ENCODE assay signal across 23 cellular contexts in genomic region chr4:83556836-83557235, GRCh38. TPM values are rescaled to one million over a fixed set of nuclear protein-coding genes. Genes with fewer than 3 reads are reported as not detected.
DNase-seq lines count a peak whose midpoint lies in the region; TF ChIP-seq lines count a peak whose summit lies in the region.
"Had no signal": no experiment of that assay in that cellular context is flagged by ENCODE, and none has a peak within 500 bp of the region (broad histone marks: within the 10 kb centered on the region; RNA-seq: fewer than 3 reads in every experiment).

No MANE protein-coding gene starts in this region.

- TF ChIP-seq CTCF in CD14-positive monocyte (IDR thresholded peaks at IDR 0.05) (no peak), fibroblast of mammary gland (conservative IDR thresholded peaks at IDR 0.05; ENCODE audit: control insufficient read depth, insufficient read depth, low read depth, low read length) (no peak), thyroid gland (IDR thresholded peaks at IDR 0.05) (no peak)

- H3K9me3 ChIP-seq in BLaER1 treated with 17β-estradiol and CSF1 and Interleukin-3, amounts not matched to agents 10 nM and 100 nM (replicated peaks in 1 of 11), result no peaks in the 10 kb centered on the region
- H3K9me3 ChIP-seq in thyroid gland, result no peaks in the 10 kb centered on the region
- H3K9me3 ChIP-seq: SK-N-SH had no signal

- no peak for TF ChIP-seq POLR2A in thyroid gland (IDR thresholded peaks at IDR 0.05)

- no peaks in the 10 kb centered on the region for H3K27me3 ChIP-seq in BLaER1 treated with 17β-estradiol and CSF1 and Interleukin-3, amounts not matched to agents 10 nM and 100 nM
- H3K27me3 ChIP-seq in thyroid gland, result no peaks in the 10 kb centered on the region

- H3K4me1 Mint-ChIP-seq in CD14-positive monocyte, result peaks cover 93% of the 10 kb centered on the region
- H3K4me1 Mint-ChIP-seq: IgD-negative memory B cell had no signal

- peaks cover 29 to 35% of the 10 kb centered on the region in 2 donors for H3K36me3 Mint-ChIP-seq in CD14-positive monocyte
- H3K36me3 Mint-ChIP-seq: IgD-negative memory B cell had no signal

- 92 to 96% methylated on average over 1 of the region's 1 CpG for WGBS in thyroid gland, 2 donors

- peak overlapping the region in 6 of 11 experiments; percentile 32 to 91 (median 76); a peak in 12 of 22 replicates for H3K4me2 ChIP-seq in BLaER1 treated with 17β-estradiol and CSF1 and Interleukin-3, amounts not matched to agents 10 nM and 100 nM
- H3K4me2 ChIP-seq: SK-N-SH had no signal

- H3K27ac Mint-ChIP-seq in CD14-positive monocyte, result peak overlapping the region; percentile 90 to 95 (median 93)
- H3K27ac Mint-ChIP-seq: H9 had no signal

- peak overlapping the region in 6 of 11 experiments; percentile 29 to 83 (median 66); a peak in 11 of 22 replicates for H3K27ac ChIP-seq in BLaER1 treated with 17β-estradiol and CSF1 and Interleukin-3, amounts not matched to agents 10 nM and 100 nM
- H3K27ac ChIP-seq in thyroid gland, result peak overlapping the region in 1 of 3 donors; percentile 53
- H3K27ac ChIP-seq: C4-2B had no signal

- intact Hi-C loops in CD14-positive monocyte (cut with micrococcal nuclease) (no loop called here), thyroid gland (cut with DNase I) (no loop called here)

- no peaks in the 10 kb centered on the region for H3K9me3 Mint-ChIP-seq in CD14-positive monocyte
- H3K9me3 Mint-ChIP-seq: H9, IgD-negative memory B cell had no signal

- no peak overlapping the region for H3K4me3 Mint-ChIP-seq in CD14-positive monocyte
- H3K4me3 Mint-ChIP-seq: H9, IgD-negative memory B cell had no signal

- H3K36me3 ChIP-seq in BLaER1 treated with 17β-estradiol and CSF1 and Interleukin-3, amounts not matched to agents 10 nM and 100 nM, result peaks cover 0 to 20% (median 0%) of the 10 kb centered on the region in 11 experiments; a peak in 5 of 22 replicates
- H3K36me3 ChIP-seq in thyroid gland, result no peaks in the 10 kb centered on the region

- DNase-seq in CD14-positive monocyte (ENCODE audit: low spot score) (no peak), fibroblast of mammary gland (ENCODE audit: low read depth) (peak; percentile 22), OCI-M1 (lab: John Stamatoyannopoulos, UW) (no peak), thyroid gland (no peak)
- DNase-seq in effector CD4-positive, alpha-beta T cell, result no peak
- DNase-seq: ACHN, DMS 273 treated with DMSO at 0.1 percent for 48 hours, DND-41, H9, Kasumi-1, MM.1S, NCI-H1092 treated with DMSO at 0.1 percent for 48 hours, NCI-H146, NCI-H2081, NCI-H2227 treated with DMSO at 0.1 percent for 48 hours, NCI-H510A treated with DMSO at 0.1 percent for 48 hours, NCI-H774, SHP77, SK-N-SH had no signal

- peaks cover 0 to 2% (median 0%) of the 10 kb centered on the region in 3 donors for H3K27me3 Mint-ChIP-seq in CD14-positive monocyte (ENCODE audit: low read depth in 3 of 3)
- H3K27me3 Mint-ChIP-seq: IgD-negative memory B cell had no signal

- no peaks in the 10 kb centered on the region for H4K20me1 ChIP-seq in BLaER1 treated with 17β-estradiol and CSF1 and Interleukin-3, amounts not matched to agents 10 nM and 100 nM

- peak overlapping the region in 2 of 11 experiments; percentile 4 to 43; a peak in 3 of 22 replicates for H3K9ac ChIP-seq in BLaER1 treated with 17β-estradiol and CSF1 and Interleukin-3, amounts not matched to agents 10 nM and 100 nM
- H3K9ac ChIP-seq: SK-N-SH had no signal

- H3K4me1 ChIP-seq in BLaER1 treated with 17β-estradiol and CSF1 and Interleukin-3, amounts not matched to agents 10 nM and 100 nM, result peaks cover 7 to 100% (median 80%) of the 10 kb centered on the region in 10 experiments; a peak in 19 of 20 replicates
- H3K4me1 ChIP-seq in thyroid gland, result peaks cover 11 to 32% of the 10 kb centered on the region in 2 donors

- H3K4me3 ChIP-seq in BLaER1 treated with 17β-estradiol and CSF1 and Interleukin-3, amounts not matched to agents 10 nM and 100 nM, result no peak overlapping the region
- H3K4me3 ChIP-seq in fibroblast of mammary gland (ENCODE audit: control insufficient read depth, low read depth, low read length) (no peak overlapping the region), thyroid gland (replicated peaks in 1 of 3) (no peak overlapping the region)

TF ChIP-seq in PFSK-1, 5 proteins besides CTCF, POLR2A, EP300 and RAD21:
- no peak for TF ChIP-seq REST (IDR thresholded peaks at IDR 0.05; ENCODE audit: insufficient read depth in 1 of 2, low read depth in 2 of 2, low read length in 2 of 2)
- peak; percentile 26; the same call in 1 of the 2 replicates for TF ChIP-seq POLR2AphosphoS5 (IDR thresholded peaks at IDR 0.05; ENCODE audit: low read depth, low read length)

RNA-seq across cellular contexts. Expression of gene GPAT3, which starts 20.9 kb away (rescaled TPM):
- 10 to 100 TPM; 44.2 to 46.2 TPM for polyA plus RNA-seq in CD14-positive monocyte
- 22.0 TPM for polyA plus RNA-seq in PFSK-1 (2012; ENCODE audit: insufficient read length, low read depth)
- 10 to 100 TPM; 38.3 to 73.5 (median 62.9) TPM for total RNA-seq in thyroid gland
- polyA plus RNA-seq: IgD-negative memory B cell had no signal
